ENCODE assay signal across 1 cellular context in genomic region chr1:27686223-27686990, GRCh38.
TF ChIP-seq lines count a peak whose summit lies in the region.

No MANE protein-coding gene starts in this region.

TF ChIP-seq in GM23338, 12 proteins besides CTCF, POLR2A, EP300 and RAD21 (continued from another document):
- no peak for TF ChIP-seq ZNF462 (CRISPR knock-in tag; IDR thresholded peaks at IDR 0.05)
- TF ChIP-seq EZH2 (IDR thresholded peaks at IDR 0.05; ENCODE audit: low read depth, unreplicated experiment) = no peak
- no peak for TF ChIP-seq CREB1 (CRISPR knock-in tag; IDR thresholded peaks at IDR 0.05; ENCODE audit: low read depth)
- no peak for TF ChIP-seq STAT1 (IDR thresholded peaks at IDR 0.05; ENCODE audit: unreplicated experiment)
- TF ChIP-seq JUNB (IDR thresholded peaks at IDR 0.05; ENCODE audit: unreplicated experiment) = no peak
- no peak for TF ChIP-seq REST (IDR thresholded peaks at IDR 0.05; ENCODE audit: unreplicated experiment)
TF ChIP-seq in GM23338: peak in this region for 0.
